8 cellular contexts compared by ENCODE assay signal in genomic region chr19:51422053-51422448, GRCh38. TPM values are rescaled to one million over a fixed set of nuclear protein-coding genes. Genes with fewer than 3 reads are reported as not detected.
A peak's percentile ranks its signal among the peaks of the same experiment; 100 is the strongest.
DNase-seq lines count a peak whose midpoint lies in the region; ATAC-seq, FAIRE-seq and TF ChIP-seq lines count a peak whose summit lies in the region.

No MANE protein-coding gene starts in this region.

- dilution Hi-C loops in keratinocyte (cut with MboI; ENCODE audit: extremely low pct_ligation_motif_present, low sequenced_read_pairs): no loop called here

- H2AFZ ChIP-seq in keratinocyte (ENCODE audit: control insufficient read depth, low read length): no peak overlapping the region

- H3K27ac ChIP-seq in keratinocyte (ENCODE audit: control insufficient read depth, insufficient read depth, low read length): no peak overlapping the region

- peak; percentile 99 for TF ChIP-seq CTCF in GM12865 (IDR thresholded peaks at IDR 0.05; ENCODE audit: insufficient read depth, low read depth, low read length, missing control alignments)
- TF ChIP-seq CTCF in cardiac fibroblast (IDR thresholded peaks at IDR 0.05; ENCODE audit: low read depth, low read length): peak; percentile 100
- TF ChIP-seq CTCF in keratinocyte (optimal IDR thresholded peaks at IDR 0.05 in 1 of 3, IDR thresholded peaks at IDR 0.05 in 1 of 3, conservative IDR thresholded peaks at IDR 0.05 in 1 of 3; ENCODE audit: extremely low read depth in 1 of 3, insufficient read depth in 2 of 3, low read length in 3 of 3): peak; percentile 86 to 100 (median 87)

- H3K79me2 ChIP-seq in keratinocyte (ENCODE audit: control insufficient read depth, insufficient read depth, low read length): no peaks in the 10 kb centered on the region

- H3K9ac ChIP-seq in keratinocyte (ENCODE audit: control insufficient read depth, extremely low read depth, insufficient read depth, low read length): no peak overlapping the region

- no peak overlapping the region for H3K4me2 ChIP-seq in keratinocyte (ENCODE audit: control insufficient read depth, extremely low read depth, insufficient read depth, low read depth, low read length)

- no peaks in the 10 kb centered on the region for H3K9me3 ChIP-seq in keratinocyte (ENCODE audit: control insufficient read depth, low read depth, low read length)

- no peaks in the 10 kb centered on the region for H3K9me1 ChIP-seq in keratinocyte (ENCODE audit: control insufficient read depth, extremely low read depth, insufficient read depth, low read length)

- no peaks in the 10 kb centered on the region for H3K36me3 ChIP-seq in keratinocyte (ENCODE audit: control insufficient read depth in 2 of 2, extremely low read depth in 1 of 2, insufficient read depth in 2 of 2, low read length in 2 of 2)

- H4K20me1 ChIP-seq in keratinocyte (ENCODE audit: control insufficient read depth, extremely low read depth, insufficient read depth, low read length): no peaks in the 10 kb centered on the region

- FAIRE-seq in keratinocyte (lab: Jason Lieb, UNC): no peak

- H3K27me3 ChIP-seq in keratinocyte (ENCODE audit: control insufficient read depth, extremely low read depth, insufficient read depth, low read length): no peaks in the 10 kb centered on the region

- DNase-seq in GM12865 (ENCODE audit: low read depth): peak; percentile 86
- DNase-seq in LHCN-M2 (ENCODE audit: low read depth): peak; percentile 59
- DNase-seq in activated CD4-positive, CD25-positive, alpha-beta regulatory T cell (lab: John Stamatoyannopoulos, UW): peak; percentile 63 to 92 (median 79)
- DNase-seq in cardiac fibroblast (ENCODE audit: low read depth in 2 of 2): peak; percentile 74 to 80
- DNase-seq in keratinocyte (ENCODE audit: low read depth, low spot score): no peak
- peak; percentile 85 to 91 for DNase-seq in stimulated activated CD4-positive, alpha-beta T cell treated with anti-CD3 and anti-CD28 coated beads, Interleukin-1b, Interleukin-23, amount 100 ng/mL, for 4 hours (ENCODE audit: low read depth in 2 of 2)
- DNase-seq in GF-D8 (lab: John Stamatoyannopoulos, UW): no peak

- no peak overlapping the region for H3K4me3 ChIP-seq in GM12865 (ENCODE audit: low read depth, low read length)
- no peak overlapping the region for H3K4me3 ChIP-seq in cardiac fibroblast (replicated peaks in 1 of 2; ENCODE audit: low read depth in 2 of 2, low read length in 2 of 2)
- H3K4me3 ChIP-seq in keratinocyte (ENCODE audit: control insufficient read depth in 2 of 3, extremely low read depth in 1 of 3, insufficient read depth in 2 of 3, low read depth in 1 of 3, low read length in 3 of 3): no peak overlapping the region

- ATAC-seq in HG03025 (IDR thresholded peaks at IDR 0.05; ENCODE audit: low FRiP score, unreplicated experiment): no peak

- H3K4me1 ChIP-seq in keratinocyte (ENCODE audit: control insufficient read depth, extremely low read depth, insufficient read depth, low read length): no peaks in the 10 kb centered on the region

RNA-seq across cellular contexts. Expression of gene SIGLEC10, which starts 4.6 kb away (rescaled TPM):
- not detected in 2 replicates for total RNA-seq in LHCN-M2 (2014; rRNA removed)
- 0.10 TPM for polyA plus RNA-seq in LHCN-M2 (2012)
- polyA plus RNA-seq in keratinocyte: not detected in 3 replicates
- not detected for polyA plus RNA-seq in keratinocyte (2011; ENCODE audit: low read depth)
- not detected in 2 replicates for polyA plus RNA-seq in keratinocyte (2011; cell fraction: cytosol; rRNA removed)
- polyA plus RNA-seq in keratinocyte (2011; cell fraction: nucleus; rRNA removed): not detected in 2 replicates
- not detected in 2 replicates for polyA plus RNA-seq in keratinocyte (2012; ENCODE audit: low replicate concordance)
- polyA minus RNA-seq in keratinocyte: not detected in 3 replicates
- polyA minus RNA-seq in keratinocyte (2011; cell fraction: cytosol; rRNA and poly(A)+ RNA removed): not detected
- polyA minus RNA-seq in keratinocyte (2011; cell fraction: nucleus; rRNA and poly(A)+ RNA removed): not detected in 2 replicates

RNA-seq across cellular contexts. Expression of gene C19orf84, which starts 31.7 kb away (rescaled TPM):
- not detected in 2 replicates for total RNA-seq in LHCN-M2 (2014; rRNA removed)
- not detected for polyA plus RNA-seq in LHCN-M2 (2012)
- not detected in 3 replicates for polyA plus RNA-seq in keratinocyte
- not detected for polyA plus RNA-seq in keratinocyte (2011; ENCODE audit: low read depth)
- polyA plus RNA-seq in keratinocyte (2011; cell fraction: cytosol; rRNA removed): not detected in 2 replicates
- polyA plus RNA-seq in keratinocyte (2011; cell fraction: nucleus; rRNA removed): not detected in 2 replicates
- not detected in 2 replicates for polyA plus RNA-seq in keratinocyte (2012; ENCODE audit: low replicate concordance)
- polyA minus RNA-seq in keratinocyte: not detected in 3 replicates
- polyA minus RNA-seq in keratinocyte (2011; cell fraction: cytosol; rRNA and poly(A)+ RNA removed): not detected
- not detected in 2 replicates for polyA minus RNA-seq in keratinocyte (2011; cell fraction: nucleus; rRNA and poly(A)+ RNA removed)

RNA-seq across cellular contexts. Expression of gene LIM2, which starts 34.3 kb away (rescaled TPM):
- not detected in 2 replicates for total RNA-seq in LHCN-M2 (2014; rRNA removed)
- polyA plus RNA-seq in LHCN-M2 (2012): not detected
- polyA plus RNA-seq in keratinocyte: not detected in 3 replicates
- polyA plus RNA-seq in keratinocyte (2011; ENCODE audit: low read depth): not detected
- not detected in 2 replicates for polyA plus RNA-seq in keratinocyte (2011; cell fraction: cytosol; rRNA removed)
- not detected in 2 replicates for polyA plus RNA-seq in keratinocyte (2011; cell fraction: nucleus; rRNA removed)
- not detected in 2 replicates for polyA plus RNA-seq in keratinocyte (2012; ENCODE audit: low replicate concordance)
- polyA minus RNA-seq in keratinocyte: not detected in 3 replicates
- polyA minus RNA-seq in keratinocyte (2011; cell fraction: cytosol; rRNA and poly(A)+ RNA removed): not detected
- not detected in 2 replicates for polyA minus RNA-seq in keratinocyte (2011; cell fraction: nucleus; rRNA and poly(A)+ RNA removed)

RNA-seq across cellular contexts. Expression of gene SIGLEC8, which starts 36.2 kb away (rescaled TPM):
- not detected in 2 replicates for total RNA-seq in LHCN-M2 (2014; rRNA removed)
- polyA plus RNA-seq in LHCN-M2 (2012): not detected
- not detected in 3 replicates for polyA plus RNA-seq in keratinocyte
- not detected for polyA plus RNA-seq in keratinocyte (2011; ENCODE audit: low read depth)
- polyA plus RNA-seq in keratinocyte (2011; cell fraction: cytosol; rRNA removed): not detected in 2 replicates
- polyA plus RNA-seq in keratinocyte (2011; cell fraction: nucleus; rRNA removed): not detected in 2 replicates
- not detected in 2 replicates for polyA plus RNA-seq in keratinocyte (2012; ENCODE audit: low replicate concordance)
- not detected in 3 replicates for polyA minus RNA-seq in keratinocyte
- polyA minus RNA-seq in keratinocyte (2011; cell fraction: cytosol; rRNA and poly(A)+ RNA removed): not detected
- not detected in 2 replicates for polyA minus RNA-seq in keratinocyte (2011; cell fraction: nucleus; rRNA and poly(A)+ RNA removed)

RNA-seq across cellular contexts. Expression of gene NKG7, which starts 49.6 kb away (rescaled TPM):
- not detected in 2 replicates for total RNA-seq in LHCN-M2 (2014; rRNA removed)
- not detected for polyA plus RNA-seq in LHCN-M2 (2012)
- polyA plus RNA-seq in keratinocyte: not detected in 3 replicates
- not detected for polyA plus RNA-seq in keratinocyte (2011; ENCODE audit: low read depth)
- not detected in 2 replicates for polyA plus RNA-seq in keratinocyte (2011; cell fraction: cytosol; rRNA removed)
- polyA plus RNA-seq in keratinocyte (2011; cell fraction: nucleus; rRNA removed): not detected in 2 replicates
- polyA plus RNA-seq in keratinocyte (2012; ENCODE audit: low replicate concordance): not detected in 2 replicates
- not detected in 3 replicates for polyA minus RNA-seq in keratinocyte
- polyA minus RNA-seq in keratinocyte (2011; cell fraction: cytosol; rRNA and poly(A)+ RNA removed): not detected
- polyA minus RNA-seq in keratinocyte (2011; cell fraction: nucleus; rRNA and poly(A)+ RNA removed): not detected in 2 replicates

Comparison
In these comparisons a context has a peak if more than half of its experiments do, and no peak if none do; other contexts are left out.
1. DNase-seq: peak in GM12865 (single experiment), LHCN-M2 (single experiment), activated CD4-positive, CD25-positive, alpha-beta regulatory T cell (4 of 4), cardiac fibroblast (2 of 2) and stimulated activated CD4-positive, alpha-beta T cell treated with anti-CD3 and anti-CD28 coated beads, Interleukin-1b, Interleukin-23, amount 100 ng/mL, for 4 hours (2 of 2); none in keratinocyte (single experiment) and GF-D8 (single experiment).
2. Peak in every context shown above with its lines, with median percentiles within 50 percentile points of each other: CTCF ChIP-seq.